ENCODE assay signal across 8 cellular contexts in the genomic region with DNA sequence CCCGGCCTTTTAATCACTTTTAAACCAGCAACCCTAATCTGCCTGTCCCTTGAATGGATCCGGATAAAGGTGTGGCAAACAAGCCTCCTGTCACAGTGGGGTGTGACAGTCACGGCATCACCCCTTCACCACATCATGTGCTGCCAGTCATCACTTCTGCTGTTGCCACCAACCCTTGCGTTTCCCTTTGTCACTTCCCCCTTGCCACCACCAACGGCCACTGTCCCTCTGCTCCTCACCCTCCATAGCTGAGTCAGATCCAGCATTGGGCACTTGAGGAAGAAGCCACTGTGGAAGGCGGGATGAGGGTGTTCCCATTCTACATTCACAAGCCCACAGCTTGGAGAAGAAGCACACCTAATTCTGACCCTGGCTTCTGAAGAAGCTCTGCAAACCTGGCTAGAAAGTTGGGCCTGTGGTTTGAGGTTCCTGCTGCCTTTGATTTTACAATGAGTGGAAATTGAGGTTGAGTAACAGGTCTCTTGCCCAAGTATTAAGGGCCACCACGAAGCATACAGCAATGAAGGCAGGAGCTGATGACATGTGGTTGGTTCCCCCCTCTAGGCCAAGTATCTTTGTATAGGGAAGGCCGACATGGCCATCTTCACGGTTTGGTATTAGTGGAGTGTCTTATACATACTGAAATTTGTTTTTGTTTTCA. TPM values are rescaled to one million over a fixed set of nuclear protein-coding genes. Genes with fewer than 3 reads are reported as not detected.
A peak's percentile ranks its signal among the peaks of the same experiment; 100 is the strongest.
DNase-seq lines count a peak whose midpoint lies in the region; ATAC-seq and TF ChIP-seq lines count a peak whose summit lies in the region.

No MANE protein-coding gene starts in this region.

- peak overlapping the region; percentile 91 for H3K27ac ChIP-seq in HL-60 (replicated peaks)
- H3K27ac ChIP-seq in right cardiac atrium (ENCODE audit: low read length) = no peak overlapping the region

- no peak overlapping the region for H3K4me3 ChIP-seq in HL-60 (replicated peaks; ENCODE audit: insufficient read depth, low read length)
- no peak overlapping the region for H3K4me3 ChIP-seq in right cardiac atrium (ENCODE audit: low read length)

- H3K9me3 ChIP-seq in right cardiac atrium (ENCODE audit: control insufficient read depth, low read length) = no peaks in the 10 kb centered on the region

- peak; percentile 97 for ATAC-seq in activated CD8-positive, alpha-beta T cell treated with anti-CD3 and anti-CD28 coated beads for 36 hours
- ATAC-seq in right cardiac atrium = peak; percentile 74 to 81
- peak; percentile 98 for ATAC-seq in stimulated activated effector memory CD8-positive, alpha-beta T cell treated with anti-CD3 and anti-CD28 coated beads, Interleukin-12 subunit alpha, Interleukin-12 subunit beta, amount 100 ng/mL, for 72 hours
- ATAC-seq in GM21619 (IDR thresholded peaks at IDR 0.05; ENCODE audit: unreplicated experiment) = no peak
- no peak for ATAC-seq in HG03025 (IDR thresholded peaks at IDR 0.05; ENCODE audit: low FRiP score, unreplicated experiment)

- H3K4me1 Mint-ChIP-seq in activated CD8-positive, alpha-beta T cell treated with anti-CD3 and anti-CD28 coated beads for 36 hours (ENCODE audit: low read depth) = peaks cover 27% of the 10 kb centered on the region
- peaks cover 45% of the 10 kb centered on the region for H3K4me1 Mint-ChIP-seq in stimulated activated effector memory CD8-positive, alpha-beta T cell treated with anti-CD3 and anti-CD28 coated beads, Interleukin-12 subunit alpha, Interleukin-12 subunit beta, amount 100 ng/mL, for 72 hours

- intact Hi-C loops in activated CD8-positive, alpha-beta T cell treated with anti-CD3 and anti-CD28 coated beads for 36 hours (cut with micrococcal nuclease) = no loop called here
- intact Hi-C loops in right cardiac atrium (cut with DNase I) = no loop called here

- TF ChIP-seq CTCF in HL-60 (IDR thresholded peaks at IDR 0.05; ENCODE audit: insufficient read depth, low read length) = no peak
- TF ChIP-seq CTCF in activated CD8-positive, alpha-beta T cell treated with anti-CD3 and anti-CD28 coated beads for 36 hours (IDR thresholded peaks at IDR 0.05) = no peak

- H3K27me3 Mint-ChIP-seq in activated CD8-positive, alpha-beta T cell treated with anti-CD3 and anti-CD28 coated beads for 36 hours = no peaks in the 10 kb centered on the region

- H3K27me3 ChIP-seq in HL-60 (ENCODE audit: insufficient read depth, poor library complexity, severe bottlenecking) = no peaks in the 10 kb centered on the region
- no peaks in the 10 kb centered on the region for H3K27me3 ChIP-seq in right cardiac atrium (ENCODE audit: control insufficient read depth, insufficient read depth)

- WGBS in right cardiac atrium = 79% methylated on average over 9 of the region's 9 CpGs

- peaks cover 13% of the 10 kb centered on the region for H3K36me3 Mint-ChIP-seq in activated CD8-positive, alpha-beta T cell treated with anti-CD3 and anti-CD28 coated beads for 36 hours (ENCODE audit: low read depth)
- H3K36me3 Mint-ChIP-seq in stimulated activated effector memory CD8-positive, alpha-beta T cell treated with anti-CD3 and anti-CD28 coated beads, Interleukin-12 subunit alpha, Interleukin-12 subunit beta, amount 100 ng/mL, for 72 hours = peaks cover 15% of the 10 kb centered on the region

- DNase-seq in HL-60 (ENCODE audit: low read depth in 1 of 2, low spot score in 1 of 2) (peak; percentile 99 to 100), right cardiac atrium (peak; percentile 43 to 64 (median 60)), ecto neural progenitor cell (ENCODE audit: low spot score) (no peak), AG08396 (ENCODE audit: low spot score) (no peak)
- DNase-seq in activated CD8-positive, alpha-beta T cell treated with anti-CD3 and anti-CD28 coated beads for 36 hours = peak; percentile 84
- peak; percentile 37 to 85 for DNase-seq in stimulated activated effector memory CD8-positive, alpha-beta T cell treated with anti-CD3 and anti-CD28 coated beads, Interleukin-12 subunit alpha, Interleukin-12 subunit beta, amount 100 ng/mL, for 72 hours (ENCODE audit: low spot score in 2 of 2)

- H3K27ac Mint-ChIP-seq in activated CD8-positive, alpha-beta T cell treated with anti-CD3 and anti-CD28 coated beads for 36 hours = peak overlapping the region; percentile 81
- H3K27ac Mint-ChIP-seq in stimulated activated effector memory CD8-positive, alpha-beta T cell treated with anti-CD3 and anti-CD28 coated beads, Interleukin-12 subunit alpha, Interleukin-12 subunit beta, amount 100 ng/mL, for 72 hours = peak overlapping the region; percentile 85

- H3K4me1 ChIP-seq in right cardiac atrium (ENCODE audit: control insufficient read depth, insufficient read depth, low read length) = no peaks in the 10 kb centered on the region

- CTCF ChIA-PET in activated CD8-positive, alpha-beta T cell treated with anti-CD3 and anti-CD28 coated beads for 36 hours (lab: Charles Lee) = interaction anchor here (0.8 to 1.1 kb wide), 2 partner anchors 11 to 42 kb away, joined by 3 to 4 read pairs; no protein-coding TSS in a partner anchor

- POLR2A ChIA-PET in activated CD8-positive, alpha-beta T cell treated with anti-CD3 and anti-CD28 coated beads for 36 hours (lab: Charles Lee) = interaction anchor here (0.9 to 1.6 kb wide), 6 partner anchors 14 to 351 kb away, joined by 3 to 4 read pairs (median 3); no protein-coding TSS in a partner anchor

- H3K4me3 Mint-ChIP-seq in activated CD8-positive, alpha-beta T cell treated with anti-CD3 and anti-CD28 coated beads for 36 hours = no peak overlapping the region
- peak overlapping the region; percentile 36 for H3K4me3 Mint-ChIP-seq in stimulated activated effector memory CD8-positive, alpha-beta T cell treated with anti-CD3 and anti-CD28 coated beads, Interleukin-12 subunit alpha, Interleukin-12 subunit beta, amount 100 ng/mL, for 72 hours

- no peaks in the 10 kb centered on the region for H3K9me3 Mint-ChIP-seq in activated CD8-positive, alpha-beta T cell treated with anti-CD3 and anti-CD28 coated beads for 36 hours
- no peaks in the 10 kb centered on the region for H3K9me3 Mint-ChIP-seq in stimulated activated effector memory CD8-positive, alpha-beta T cell treated with anti-CD3 and anti-CD28 coated beads, Interleukin-12 subunit alpha, Interleukin-12 subunit beta, amount 100 ng/mL, for 72 hours

RNA-seq across cellular contexts. Expression of gene DARS1, which starts 22.9 kb away (rescaled TPM):
- 100 to 1,000 TPM; 210 to 211 TPM for total RNA-seq in activated CD8-positive, alpha-beta T cell treated with anti-CD3 and anti-CD28 coated beads for 36 hours
- 10 to 100 TPM; 50.0 to 56.0 (median 54.3) TPM for total RNA-seq in right cardiac atrium
- polyA plus RNA-seq in right cardiac atrium = 63.4 TPM

Comparison
In these comparisons a context has a peak if more than half of its experiments do, and no peak if none do; other contexts are left out.
1. DNase-seq: peak in HL-60 (2 of 2), activated CD8-positive, alpha-beta T cell treated with anti-CD3 and anti-CD28 coated beads for 36 hours (single experiment), right cardiac atrium (3 of 3) and stimulated activated effector memory CD8-positive, alpha-beta T cell treated with anti-CD3 and anti-CD28 coated beads, Interleukin-12 subunit alpha, Interleukin-12 subunit beta, amount 100 ng/mL, for 72 hours (2 of 2); none in ecto neural progenitor cell (single experiment) and AG08396 (single experiment).
2. ATAC-seq: peak in activated CD8-positive, alpha-beta T cell treated with anti-CD3 and anti-CD28 coated beads for 36 hours (single experiment), right cardiac atrium (2 of 2) and stimulated activated effector memory CD8-positive, alpha-beta T cell treated with anti-CD3 and anti-CD28 coated beads, Interleukin-12 subunit alpha, Interleukin-12 subunit beta, amount 100 ng/mL, for 72 hours (single experiment); none in GM21619 (single experiment) and HG03025 (single experiment).